In genomic region chr6:105873256-105873704, GRCh38 we compare ENCODE assay signal across 1 cellular context.
TF ChIP-seq lines count a peak whose summit lies in the region.

No MANE protein-coding gene starts in this region.

TF ChIP-seq in A549, 52 proteins besides CTCF, POLR2A, EP300 and RAD21 (continued from another document):
- TF ChIP-seq NPAS2 (CRISPR knock-in tag; IDR thresholded peaks at IDR 0.05; ENCODE audit: borderline replicate concordance) (no peak), ZNF302 (CRISPR knock-in tag; IDR thresholded peaks at IDR 0.05) (no peak), MAZ (IDR thresholded peaks at IDR 0.05; ENCODE audit: borderline replicate concordance, low read depth, low read length) (no peak)
